ENCODE assay signal across 10 cellular contexts in genomic region chr6:22149081-22149480, GRCh38.
A peak's percentile ranks its signal among the peaks of the same experiment; 100 is the strongest.
DNase-seq lines count a peak whose midpoint lies in the region; ATAC-seq and TF ChIP-seq lines count a peak whose summit lies in the region.
"Had no signal": no experiment of that assay in that cellular context is flagged by ENCODE, and none has a peak within 500 bp of the region (broad histone marks: within the 10 kb centered on the region; RNA-seq: fewer than 3 reads in every experiment).

No MANE protein-coding gene starts in this region.

- POLR2A ChIA-PET in activated CD8-positive, alpha-beta T cell treated with anti-CD3 and anti-CD28 coated beads for 36 hours (lab: Charles Lee), result no interaction called here
- POLR2A ChIA-PET in activated CD8-positive, alpha-beta T cell treated with anti-CD3 and anti-CD28 coated beads, Interleukin-2, amount 10 ng/mL, durations not matched to agents 7 days and 5 days (lab: Charles Lee), result interaction anchor here (1.0 kb wide), 1 partner anchor 121 kb away, joined by 3 read pairs; no protein-coding TSS in a partner anchor

- no peak for TF ChIP-seq CTCF in activated CD8-positive, alpha-beta T cell treated with anti-CD3 and anti-CD28 coated beads for 36 hours (IDR thresholded peaks at IDR 0.05)

- H3K4me1 Mint-ChIP-seq in activated CD8-positive, alpha-beta T cell treated with anti-CD3 and anti-CD28 coated beads for 36 hours (ENCODE audit: low read depth), result peaks cover 26% of the 10 kb centered on the region
- H3K4me1 Mint-ChIP-seq in activated CD8-positive, alpha-beta T cell treated with anti-CD3 and anti-CD28 coated beads, Interleukin-2, amount 10 ng/mL, durations not matched to agents 7 days and 5 days (ENCODE audit: low read depth), result peaks cover 32% of the 10 kb centered on the region

- H3K9me3 Mint-ChIP-seq in activated CD8-positive, alpha-beta T cell treated with anti-CD3 and anti-CD28 coated beads for 36 hours, result no peaks in the 10 kb centered on the region
- H3K9me3 Mint-ChIP-seq in activated CD8-positive, alpha-beta T cell treated with anti-CD3 and anti-CD28 coated beads, Interleukin-2, amount 10 ng/mL, durations not matched to agents 7 days and 5 days (ENCODE audit: insufficient read depth), result no peaks in the 10 kb centered on the region
- H3K9me3 Mint-ChIP-seq: activated CD4-positive, alpha-beta T cell treated with anti-CD3 and anti-CD28 coated beads, Interleukin-2, amount 10 ng/mL, durations not matched to agents 7 days and 5 days; activated naive CD4-positive, alpha-beta T cell treated with anti-CD3 and anti-CD28 coated beads, Interleukin-2, amount 10 ng/mL, durations not matched to agents 7 days and 5 days had no signal

- H3K4me3 Mint-ChIP-seq in activated CD8-positive, alpha-beta T cell treated with anti-CD3 and anti-CD28 coated beads for 36 hours, result no peak overlapping the region
- H3K4me3 Mint-ChIP-seq in activated CD8-positive, alpha-beta T cell treated with anti-CD3 and anti-CD28 coated beads, Interleukin-2, amount 10 ng/mL, durations not matched to agents 7 days and 5 days, result no peak overlapping the region
- H3K4me3 Mint-ChIP-seq: activated CD4-positive, alpha-beta T cell treated with anti-CD3 and anti-CD28 coated beads, Interleukin-2, amount 10 ng/mL, durations not matched to agents 7 days and 5 days; activated naive CD4-positive, alpha-beta T cell treated with anti-CD3 and anti-CD28 coated beads, Interleukin-2, amount 10 ng/mL, durations not matched to agents 7 days and 5 days had no signal

- no peak for ATAC-seq in activated CD8-positive, alpha-beta T cell treated with anti-CD3 and anti-CD28 coated beads for 36 hours
- ATAC-seq in activated CD8-positive, alpha-beta T cell treated with anti-CD3 and anti-CD28 coated beads, Interleukin-2, amount 10 ng/mL, durations not matched to agents 7 days and 5 days, result no peak
- ATAC-seq in HG03108 (IDR thresholded peaks at IDR 0.05; ENCODE audit: unreplicated experiment), result no peak
- no peak for ATAC-seq in GM19452 (IDR thresholded peaks at IDR 0.05; ENCODE audit: unreplicated experiment)

- DNase-seq in activated CD8-positive, alpha-beta T cell treated with anti-CD3 and anti-CD28 coated beads for 36 hours, result no peak
- no peak for DNase-seq in activated CD8-positive, alpha-beta T cell treated with anti-CD3 and anti-CD28 coated beads, Interleukin-2, amount 10 ng/mL, durations not matched to agents 7 days and 5 days
- peak; percentile 58 for DNase-seq in NCI-H526 treated with DMSO at 0.1 percent for 48 hours (lab: John Stamatoyannopoulos, UW)
- peak; percentile 67 for DNase-seq in globus pallidus (ENCODE audit: low spot score)
- DNase-seq in substantia nigra (lab: John Stamatoyannopoulos, UW), result peak in 12 of 49 donors; percentile 1 to 28 (median 6)
- no peak for DNase-seq in HT-29 (ENCODE audit: low spot score)
- DNase-seq: activated CD4-positive, alpha-beta T cell treated with anti-CD3 and anti-CD28 coated beads, Interleukin-2, amount 10 ng/mL, durations not matched to agents 7 days and 5 days; activated naive CD4-positive, alpha-beta T cell treated with anti-CD3 and anti-CD28 coated beads, Interleukin-2, amount 10 ng/mL, durations not matched to agents 7 days and 5 days had no signal

- H3K27ac ChIP-seq in substantia nigra (ENCODE audit: low read depth, low read length, poor library complexity, severe bottlenecking), result peak overlapping the region; percentile 54

- peaks cover 44% of the 10 kb centered on the region for H3K27me3 Mint-ChIP-seq in activated CD8-positive, alpha-beta T cell treated with anti-CD3 and anti-CD28 coated beads for 36 hours
- peaks cover 51% of the 10 kb centered on the region for H3K27me3 Mint-ChIP-seq in activated CD8-positive, alpha-beta T cell treated with anti-CD3 and anti-CD28 coated beads, Interleukin-2, amount 10 ng/mL, durations not matched to agents 7 days and 5 days (ENCODE audit: low read depth)

- H3K27ac Mint-ChIP-seq in activated CD8-positive, alpha-beta T cell treated with anti-CD3 and anti-CD28 coated beads for 36 hours, result peak overlapping the region; percentile 32
- no peak overlapping the region for H3K27ac Mint-ChIP-seq in activated CD8-positive, alpha-beta T cell treated with anti-CD3 and anti-CD28 coated beads, Interleukin-2, amount 10 ng/mL, durations not matched to agents 7 days and 5 days
- H3K27ac Mint-ChIP-seq: activated CD4-positive, alpha-beta T cell treated with anti-CD3 and anti-CD28 coated beads, Interleukin-2, amount 10 ng/mL, durations not matched to agents 7 days and 5 days; activated naive CD4-positive, alpha-beta T cell treated with anti-CD3 and anti-CD28 coated beads, Interleukin-2, amount 10 ng/mL, durations not matched to agents 7 days and 5 days had no signal

- CTCF ChIA-PET in activated CD8-positive, alpha-beta T cell treated with anti-CD3 and anti-CD28 coated beads for 36 hours (lab: Charles Lee), result interaction anchor here (1.1 to 1.8 kb wide), 2 partner anchors 9 to 80 kb away, joined by 3 to 4 read pairs; no protein-coding TSS in a partner anchor
- CTCF ChIA-PET in activated CD8-positive, alpha-beta T cell treated with anti-CD3 and anti-CD28 coated beads, Interleukin-2, amount 10 ng/mL, durations not matched to agents 7 days and 5 days (lab: Charles Lee), result interaction anchor here (0.6 kb wide), 1 partner anchor 58 kb away, joined by 3 read pairs; no protein-coding TSS in a partner anchor

- intact Hi-C loops in activated CD8-positive, alpha-beta T cell treated with anti-CD3 and anti-CD28 coated beads for 36 hours (cut with micrococcal nuclease), result no loop called here

- H3K36me3 Mint-ChIP-seq in activated CD8-positive, alpha-beta T cell treated with anti-CD3 and anti-CD28 coated beads for 36 hours (ENCODE audit: low read depth), result no peaks in the 10 kb centered on the region
- H3K36me3 Mint-ChIP-seq in activated CD8-positive, alpha-beta T cell treated with anti-CD3 and anti-CD28 coated beads, Interleukin-2, amount 10 ng/mL, durations not matched to agents 7 days and 5 days (ENCODE audit: low read depth), result peaks cover 1% of the 10 kb centered on the region
- H3K36me3 Mint-ChIP-seq: activated naive CD4-positive, alpha-beta T cell treated with anti-CD3 and anti-CD28 coated beads, Interleukin-2, amount 10 ng/mL, durations not matched to agents 7 days and 5 days had no signal

Comparison
In these comparisons a context has a peak if more than half of its experiments do, and no peak if none do; other contexts are left out.
1. DNase-seq: peak in NCI-H526 treated with DMSO at 0.1 percent for 48 hours (single experiment) and globus pallidus (single experiment); none in activated CD8-positive, alpha-beta T cell treated with anti-CD3 and anti-CD28 coated beads for 36 hours (single experiment), activated CD8-positive, alpha-beta T cell treated with anti-CD3 and anti-CD28 coated beads, Interleukin-2, amount 10 ng/mL, durations not matched to agents 7 days and 5 days (single experiment) and HT-29 (single experiment).